Comparison of ENCODE assay signal across 26 cellular contexts in genomic region chr7:100786323-100786722, GRCh38. TPM values are rescaled to one million over a fixed set of nuclear protein-coding genes. Genes with fewer than 3 reads are reported as not detected.
"Had no signal": no experiment of that assay in that cellular context is flagged by ENCODE, and none has a peak within 500 bp of the region (broad histone marks: within the 10 kb centered on the region; RNA-seq: fewer than 3 reads in every experiment).

No MANE protein-coding gene starts in this region.

- H3K4me1 Mint-ChIP-seq: brain had no signal

- H3K9ac ChIP-seq: KMS-11 had no signal

- H3K9me3 Mint-ChIP-seq: activated naive CD4-positive, alpha-beta T cell treated with anti-CD3 and anti-CD28 coated beads, Interleukin-2, amount 50 U/mL, for 24 hours; central memory CD8-positive, alpha-beta T cell; T-cell had no signal

- H3K27ac ChIP-seq: KMS-11, SK-N-MC, WERI-Rb-1 had no signal

- H3K4me3 Mint-ChIP-seq: activated naive CD4-positive, alpha-beta T cell treated with anti-CD3 and anti-CD28 coated beads, Interleukin-2, amount 50 U/mL, for 24 hours; brain; T-cell had no signal

- H3K36me3 Mint-ChIP-seq: activated naive CD4-positive, alpha-beta T cell treated with anti-CD3 and anti-CD28 coated beads, Interleukin-2, amount 50 U/mL, for 24 hours; brain; T-cell had no signal

- DNase-seq: activated CD4-positive, alpha-beta T cell treated with anti-CD3 and anti-CD28 coated beads for 4 hours; activated CD8-positive, alpha-beta memory T cell treated with anti-CD3 and anti-CD28 coated beads, Interleukin-2, amount 50 U/mL, for 4 hours; amygdala; NCI-H1092 treated with DMSO at 0.1 percent for 48 hours; NCI-H1417 treated with DMSO at 0.1 percent for 48 hours; NCI-H1694 treated with DMSO at 0.1 percent for 48 hours; NCI-H2081; NCI-H510A treated with DMSO at 0.1 percent for 48 hours; NCI-H69; NK-92 treated with Interleukin-12 subunit alpha and Interleukin-12 subunit beta, amount 100 ng/mL, for 24 hours; OCI-M1; RPMI8226; T-helper 2 cell; WERI-Rb-1 had no signal

- H3K36me3 ChIP-seq: WERI-Rb-1 had no signal

- ATAC-seq: activated CD4-positive, CD25-positive, alpha-beta regulatory T cell treated with anti-CD3 and anti-CD28 coated beads, Interleukin-2, amount 50 U/mL, for 24 hours; Panc1; Right ventricle myocardium inferior had no signal

- H3K27ac Mint-ChIP-seq: activated CD8-positive, alpha-beta T cell treated with anti-CD3 and anti-CD28 coated beads for 36 hours; activated naive CD4-positive, alpha-beta T cell treated with anti-CD3 and anti-CD28 coated beads, Interleukin-2, amount 50 U/mL, for 24 hours; brain had no signal

- H3K4me2 ChIP-seq: KMS-11 had no signal

- FAIRE-seq: astrocyte had no signal

- H3K4me3 ChIP-seq: SK-N-MC had no signal

RNA-seq across cellular contexts. Expression of gene ZAN, which starts 52.9 kb away (rescaled TPM):
- total RNA-seq: activated CD8-positive, alpha-beta T cell treated with anti-CD3 and anti-CD28 coated beads for 36 hours; astrocyte; MCF 10A; Right ventricle myocardium inferior; T-cell had no signal
